Comparison of ENCODE assay signal across 9 cellular contexts in the genomic region with DNA sequence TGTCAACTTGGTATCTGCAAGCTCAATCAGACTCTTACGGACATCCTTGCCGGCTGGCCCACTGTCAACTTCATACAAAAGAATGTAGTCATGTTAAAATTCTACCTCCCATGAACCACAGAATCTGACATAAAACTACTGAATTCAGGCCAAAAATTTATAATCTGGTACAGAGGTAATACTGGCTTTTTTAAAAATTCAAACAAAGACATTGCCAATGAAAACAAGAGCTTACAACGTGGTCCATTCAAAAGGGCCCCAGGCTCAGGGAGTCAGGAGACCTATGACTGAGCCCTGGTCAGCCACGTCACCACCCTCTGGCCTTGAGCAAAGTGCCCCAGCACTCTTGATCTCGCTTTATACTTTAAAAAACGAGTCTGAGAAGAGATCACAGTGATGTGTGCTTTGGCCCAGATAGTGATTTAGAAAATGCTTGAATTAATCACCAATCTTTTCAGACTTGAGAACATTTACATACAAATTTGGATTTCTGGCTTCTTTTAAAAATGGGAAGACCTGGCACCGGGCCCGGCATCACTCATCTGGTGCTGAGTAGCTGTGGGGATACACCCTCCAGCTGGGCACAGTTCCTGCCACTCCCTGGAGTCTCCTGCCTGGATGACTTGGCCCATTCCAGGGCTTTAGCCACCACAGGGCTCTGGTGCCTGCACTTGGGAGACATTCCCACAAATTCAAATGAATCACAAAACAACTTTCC.
DNase-seq lines count a peak whose midpoint lies in the region; ATAC-seq and TF ChIP-seq lines count a peak whose summit lies in the region.
"Had no signal": no experiment of that assay in that cellular context is flagged by ENCODE, and none has a peak within 500 bp of the region (broad histone marks: within the 10 kb centered on the region; RNA-seq: fewer than 3 reads in every experiment).

No MANE protein-coding gene starts in this region.

- peak overlapping the region; percentile 37 for H3K4me2 ChIP-seq in IMR-90 (ENCODE audit: low read depth, low read length)
- H3K4me2 ChIP-seq in mesendoderm (ENCODE audit: low read length) = no peak overlapping the region

- H2BK120ac ChIP-seq in IMR-90 (ENCODE audit: low read depth, low read length) (peak overlapping the region; percentile 33), mesendoderm (ENCODE audit: low read depth, low read length) (no peak overlapping the region)

- TF ChIP-seq RAD21 in IMR-90 (IDR thresholded peaks at IDR 0.05; ENCODE audit: low read length) = 0 out of 2 replicates have a peak, but pooled peaks have one; percentile 9

- H4K20me1 ChIP-seq in IMR-90 (ENCODE audit: insufficient read depth, low read length) = 0 out of 2 replicates have a peak, but pooled peaks cover 6% of the 10 kb centered on the region

- peak overlapping the region; percentile 30; the same call in 1 of the 2 replicates for H3K14ac ChIP-seq in IMR-90 (replicated peaks; ENCODE audit: low read depth, low read length)

- no peak for TF ChIP-seq CTCF in AG10803 (conservative IDR thresholded peaks at IDR 0.05; ENCODE audit: low read length)
- no peak for TF ChIP-seq CTCF in IMR-90 (conservative IDR thresholded peaks at IDR 0.05; ENCODE audit: low read depth, low read length)
- TF ChIP-seq CTCF in cardiac fibroblast (IDR thresholded peaks at IDR 0.05; ENCODE audit: low read depth, low read length) = no peak
- no peak for TF ChIP-seq CTCF in lower lobe of right lung (IDR thresholded peaks at IDR 0.05)

- H3K36me3 ChIP-seq in IMR-90 (ENCODE audit: control insufficient read depth, insufficient read depth, low read length) (no peaks in the 10 kb centered on the region), lower lobe of right lung (no peaks in the 10 kb centered on the region), mesendoderm (ENCODE audit: control insufficient read depth, insufficient read depth, low read length) (no peaks in the 10 kb centered on the region)
- H3K36me3 ChIP-seq: gastrocnemius medialis had no signal

- no peak overlapping the region for H3K4me3 ChIP-seq in AG10803 (ENCODE audit: low read length)
- H3K4me3 ChIP-seq in IMR-90 (ENCODE audit: insufficient read depth, low read depth, low read length) = no peak overlapping the region
- H3K4me3 ChIP-seq in cardiac fibroblast (replicated peaks in 1 of 2; ENCODE audit: low read depth in 2 of 2, low read length in 2 of 2) = no peak overlapping the region
- no peak overlapping the region for H3K4me3 ChIP-seq in lower lobe of right lung
- no peak overlapping the region for H3K4me3 ChIP-seq in mesendoderm (ENCODE audit: low read length)
- H3K4me3 ChIP-seq: gastrocnemius medialis had no signal

- peak; percentile 94 for DNase-seq in AG10803 (ENCODE audit: low read depth)
- peak; percentile 95 for DNase-seq in IMR-90
- peak; percentile 97 to 99 for DNase-seq in cardiac fibroblast (ENCODE audit: low read depth in 2 of 2)
- peak; percentile 73 for DNase-seq in lower lobe of right lung
- DNase-seq in NCI-H510A treated with DMSO at 0.1 percent for 48 hours (lab: John Stamatoyannopoulos, UW) = no peak
- no peak for DNase-seq in ecto neural progenitor cell (ENCODE audit: low spot score)
- DNase-seq in mesendoderm = no peak

- in situ Hi-C loops in IMR-90 (cut with MboI; ENCODE audit: low sequenced_read_pairs) = loop anchor here (25.0 kb wide), 1 partner anchor 1108 kb away; no protein-coding TSS in a partner anchor

- H3K9ac ChIP-seq in IMR-90 (ENCODE audit: low read depth, low read length) = no peak overlapping the region
- H3K9ac ChIP-seq in mesendoderm (ENCODE audit: low read length) = no peak overlapping the region

- peak overlapping the region; percentile 45 for H3K4ac ChIP-seq in IMR-90 (ENCODE audit: low read depth, low read length)
- H3K4ac ChIP-seq in mesendoderm (ENCODE audit: low read depth, low read length) = no peak overlapping the region

- no CpG with 5 or more reads among the region's 8 CpGs for WGBS in IMR-90 (ENCODE audit: extremely low coverage in 2 of 2, insufficient read length in 1 of 2), 2 experiments
- no CpG with 5 or more reads among the region's 8 CpGs for WGBS in mesendoderm (ENCODE audit: extremely low coverage, insufficient coverage, low lambda C conversion rate)

- intact Hi-C loops in IMR-90 (cut with micrococcal nuclease) = loop anchor here (5.0 kb wide), 1 partner anchor 197 kb away; no protein-coding TSS in a partner anchor
- intact Hi-C loops in lower lobe of right lung (cut with DNase I) = no loop called here

- TF ChIP-seq POLR2A in IMR-90 (IDR thresholded peaks at IDR 0.05; ENCODE audit: low read depth, low read length) = no peak

- H3K79me1 ChIP-seq in IMR-90 (ENCODE audit: low read depth in 1 of 2, low read length in 2 of 2) (peaks cover 34 to 61% of the 10 kb centered on the region in 2 experiments), mesendoderm (ENCODE audit: low read length) (peaks cover 4% of the 10 kb centered on the region)

- peaks cover 24% of the 10 kb centered on the region for H3K9me1 ChIP-seq in IMR-90 (ENCODE audit: insufficient read depth, low read length)

- H2BK20ac ChIP-seq in IMR-90 (ENCODE audit: low read depth, low read length) = peak overlapping the region; percentile 42

- POLR2A ChIA-PET in IMR-90 (lab: Charles Lee; ENCODE audit: unreplicated experiment) = no interaction called here

- peak overlapping the region; percentile 47 for H2AK9ac ChIP-seq in IMR-90 (replicated peaks; ENCODE audit: low read depth, low read length, poor library complexity)

- H3K23ac ChIP-seq in IMR-90 (ENCODE audit: low read depth, low read length) = peak overlapping the region; percentile 6; the same call in 1 of the 2 replicates
- H3K23ac ChIP-seq in mesendoderm (ENCODE audit: low read length) = no peak overlapping the region

- ATAC-seq in IMR-90 (ENCODE audit: low read depth) (peak; percentile 74), lower lobe of right lung (peak; percentile 43 to 65), GM18517 (IDR thresholded peaks at IDR 0.05; ENCODE audit: unreplicated experiment) (no peak)

- H3K56ac ChIP-seq in IMR-90 (ENCODE audit: extremely low read depth, insufficient read depth, low read length) (peak overlapping the region; percentile 10; the same call in 1 of the 2 replicates), mesendoderm (ENCODE audit: low read length) (no peak overlapping the region)

- H4K5ac ChIP-seq in IMR-90 (ENCODE audit: low read depth, low read length) = peak overlapping the region; percentile 29
- no peak overlapping the region for H4K5ac ChIP-seq in mesendoderm (ENCODE audit: low read length)

- peaks cover 27% of the 10 kb centered on the region for H3K4me1 ChIP-seq in IMR-90 (ENCODE audit: control insufficient read depth, insufficient read depth, low read length)
- peaks cover 89% of the 10 kb centered on the region for H3K4me1 ChIP-seq in lower lobe of right lung
- peaks cover 8% of the 10 kb centered on the region for H3K4me1 ChIP-seq in mesendoderm (ENCODE audit: control insufficient read depth, low read depth, low read length)

- H2AK5ac ChIP-seq in IMR-90 (ENCODE audit: low read depth, low read length) (peak overlapping the region; percentile 16; the same call in 1 of the 2 replicates), mesendoderm (ENCODE audit: low read length) (no peak overlapping the region)

- dilution Hi-C loops in IMR-90 (cut with HindIII; ENCODE audit: low sequenced_read_pairs, unreplicated experiment) = no loop called here

- H4K91ac ChIP-seq in IMR-90 (ENCODE audit: insufficient read depth, low read depth, low read length) = peak overlapping the region; percentile 58

- H3K27ac ChIP-seq in IMR-90 (ENCODE audit: insufficient read depth, low read length) = peak overlapping the region; percentile 60
- peak overlapping the region; percentile 21 for H3K27ac ChIP-seq in lower lobe of right lung
- H3K27ac ChIP-seq in mesendoderm (ENCODE audit: low read depth, low read length) = no peak overlapping the region
- H3K27ac ChIP-seq: gastrocnemius medialis had no signal

- CTCF ChIA-PET in IMR-90 (lab: Yijun Ruan, JAX) = interaction anchor here (0.7 to 1.1 kb wide), 3 partner anchors 35 to 377 kb away, joined by 3 to 5 read pairs (median 3); no protein-coding TSS in a partner anchor

- H2BK5ac ChIP-seq in IMR-90 (ENCODE audit: low read depth, low read length, poor library complexity, severe bottlenecking) = peak overlapping the region; percentile 82
- H2BK5ac ChIP-seq in mesendoderm (ENCODE audit: low read length) = no peak overlapping the region

- H4K8ac ChIP-seq in IMR-90 (ENCODE audit: low read depth in 2 of 2, low read length in 2 of 2) = peak overlapping the region; percentile 40 to 59; a peak in 3 of 4 replicates
- no peak overlapping the region for H4K8ac ChIP-seq in mesendoderm (ENCODE audit: low read depth, low read length)

- peaks cover 6% of the 10 kb centered on the region for H3K79me2 ChIP-seq in mesendoderm (ENCODE audit: control insufficient read depth, insufficient read depth, low read length)

- no peaks in the 10 kb centered on the region for H3K27me3 ChIP-seq in IMR-90 (ENCODE audit: control insufficient read depth, insufficient read depth, low read length)
- no peaks in the 10 kb centered on the region for H3K27me3 ChIP-seq in lower lobe of right lung (ENCODE audit: low read depth)
- no peaks in the 10 kb centered on the region for H3K27me3 ChIP-seq in mesendoderm (ENCODE audit: insufficient read depth, low read length, poor library complexity)
- H3K27me3 ChIP-seq: gastrocnemius medialis had no signal

- no TSS peak for BruUV-seq in IMR-90 (replicated peaks; lab: Mats Ljungman, UMichigan)

- H2BK15ac ChIP-seq in IMR-90 (ENCODE audit: low read depth, low read length) (peak overlapping the region; percentile 5; the same call in 1 of the 3 replicates), mesendoderm (replicated peaks; ENCODE audit: low read depth) (no peak overlapping the region)

- H2AFZ ChIP-seq in IMR-90 (replicated peaks; ENCODE audit: low read length, poor library complexity) = peak overlapping the region; percentile 39

- H3K18ac ChIP-seq in IMR-90 (ENCODE audit: low read depth, low read length) (peak overlapping the region; percentile 47), mesendoderm (ENCODE audit: low read length) (no peak overlapping the region)

- H3K9me3 ChIP-seq in IMR-90 (ENCODE audit: control insufficient read depth, insufficient read depth, low read length) (no peaks in the 10 kb centered on the region), lower lobe of right lung (no peaks in the 10 kb centered on the region)
- H3K9me3 ChIP-seq: gastrocnemius medialis had no signal

TF ChIP-seq in IMR-90, 13 proteins besides CTCF, POLR2A, EP300 and RAD21 (continues in another document):
- TF ChIP-seq CHD1 (IDR thresholded peaks at IDR 0.05; ENCODE audit: low read depth, low read length) (no peak), MAFK (IDR thresholded peaks at IDR 0.05; ENCODE audit: low read depth, low read length) (no peak), RCOR1 (IDR thresholded peaks at IDR 0.05; ENCODE audit: insufficient replicate concordance, low read length) (no peak)

Comparison
In these comparisons a context has a peak if more than half of its experiments do, and no peak if none do; other contexts are left out.
1. DNase-seq: peak in AG10803 (single experiment), IMR-90 (single experiment), cardiac fibroblast (2 of 2) and lower lobe of right lung (single experiment); none in NCI-H510A treated with DMSO at 0.1 percent for 48 hours (single experiment), ecto neural progenitor cell (single experiment) and mesendoderm (single experiment).